In the genomic region with DNA sequence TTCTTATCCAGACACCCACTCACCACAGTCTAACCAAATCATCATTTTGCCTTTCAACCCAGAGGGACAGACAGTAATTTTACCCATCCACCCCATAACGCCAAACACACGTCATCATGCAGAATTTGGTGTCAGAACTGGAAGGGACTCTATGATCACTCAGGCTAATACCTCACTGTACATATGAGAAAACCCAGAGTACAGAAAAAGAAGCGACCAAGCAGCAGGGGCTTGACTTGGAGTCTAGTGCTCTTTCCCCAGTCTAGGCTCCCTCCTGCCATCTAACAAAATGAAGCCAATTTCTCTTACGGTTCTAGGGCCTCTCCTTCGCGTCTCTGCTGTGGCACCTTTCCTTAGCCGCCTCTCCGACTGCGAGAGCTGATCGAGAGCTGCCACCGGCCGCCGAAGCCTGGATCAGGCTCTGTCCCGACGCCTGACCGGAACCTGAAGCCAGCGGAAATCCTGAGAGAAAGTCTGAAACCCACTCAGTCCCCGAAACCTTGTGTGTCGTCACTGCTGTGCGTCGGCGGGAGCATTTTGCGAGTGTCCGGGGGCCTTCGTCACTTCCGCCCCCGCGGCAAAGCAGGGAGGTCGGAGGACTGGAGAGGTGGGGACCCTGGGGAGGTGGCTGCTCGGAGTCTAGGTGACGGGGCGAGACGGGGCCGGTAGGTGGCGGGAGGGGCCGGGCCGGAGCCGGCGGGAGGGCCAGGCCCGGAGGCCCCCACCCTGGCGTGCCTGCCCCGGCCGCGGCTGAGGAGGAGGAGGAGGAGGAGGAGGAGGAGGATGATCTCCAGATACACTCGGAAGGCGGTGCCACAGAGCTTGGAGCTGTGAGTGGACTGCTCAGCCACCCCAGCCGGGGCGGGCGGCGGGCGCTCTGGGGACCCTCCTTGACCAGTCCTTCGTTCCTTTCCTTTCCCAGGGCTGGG, we compare ENCODE assay signal across 1 cellular context.
TF ChIP-seq lines count a peak whose summit lies in the region.

A gene (minus strand): TSS at position 452 of the 929 bp plus-strand sequence. CDS start 4,071 bp downstream, outside the sequence.
A gene (plus strand): TSS at position 563 of the 929 bp plus-strand sequence. CDS start 221 bp downstream, at position 784.

TF ChIP-seq in K562, 482 proteins besides CTCF, POLR2A, EP300 and RAD21 (continued from another document and continues in another):
- TF ChIP-seq, protein P1, sequence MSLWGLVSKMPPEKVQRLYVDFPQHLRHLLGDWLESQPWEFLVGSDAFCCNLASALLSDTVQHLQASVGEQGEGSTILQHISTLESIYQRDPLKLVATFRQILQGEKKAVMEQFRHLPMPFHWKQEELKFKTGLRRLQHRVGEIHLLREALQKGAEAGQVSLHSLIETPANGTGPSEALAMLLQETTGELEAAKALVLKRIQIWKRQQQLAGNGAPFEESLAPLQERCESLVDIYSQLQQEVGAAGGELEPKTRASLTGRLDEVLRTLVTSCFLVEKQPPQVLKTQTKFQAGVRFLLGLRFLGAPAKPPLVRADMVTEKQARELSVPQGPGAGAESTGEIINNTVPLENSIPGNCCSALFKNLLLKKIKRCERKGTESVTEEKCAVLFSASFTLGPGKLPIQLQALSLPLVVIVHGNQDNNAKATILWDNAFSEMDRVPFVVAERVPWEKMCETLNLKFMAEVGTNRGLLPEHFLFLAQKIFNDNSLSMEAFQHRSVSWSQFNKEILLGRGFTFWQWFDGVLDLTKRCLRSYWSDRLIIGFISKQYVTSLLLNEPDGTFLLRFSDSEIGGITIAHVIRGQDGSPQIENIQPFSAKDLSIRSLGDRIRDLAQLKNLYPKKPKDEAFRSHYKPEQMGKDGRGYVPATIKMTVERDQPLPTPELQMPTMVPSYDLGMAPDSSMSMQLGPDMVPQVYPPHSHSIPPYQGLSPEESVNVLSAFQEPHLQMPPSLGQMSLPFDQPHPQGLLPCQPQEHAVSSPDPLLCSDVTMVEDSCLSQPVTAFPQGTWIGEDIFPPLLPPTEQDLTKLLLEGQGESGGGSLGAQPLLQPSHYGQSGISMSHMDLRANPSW (CRISPR knock-in tag; IDR thresholded peaks at IDR 0.05), result peak; percentile 48; the same call in 1 of the 2 replicates
- TF ChIP-seq FUS (optimal IDR thresholded peaks at IDR 0.05; ENCODE audit: low read depth, low read length) (no peak), U2AF1 (optimal IDR thresholded peaks at IDR 0.05; ENCODE audit: low read depth, low read length) (no peak), ARNT (IDR thresholded peaks at IDR 0.05) (0 out of 4 replicates have a peak, but pooled peaks of 1 of the 2 experiments have one; percentile 23), ZZZ3 (IDR thresholded peaks at IDR 0.05) (no peak), XRCC3 (IDR thresholded peaks at IDR 0.05) (no peak), ZFPM2 (CRISPR knock-in tag; IDR thresholded peaks at IDR 0.05) (0 out of 2 replicates have a peak, but pooled peaks have one; percentile 36), MTA1 (IDR thresholded peaks at IDR 0.05; ENCODE audit: borderline replicate concordance) (peak; percentile 100), POU5F1 (IDR thresholded peaks at IDR 0.05; ENCODE audit: borderline replicate concordance, low read depth, low read length, partially characterized antibody) (peak; percentile 47), TAF7 (tag; IDR thresholded peaks at IDR 0.05) (peak; percentile 90), KLF13 (tag; IDR thresholded peaks at IDR 0.05; ENCODE audit: borderline replicate concordance, low read depth) (no peak), ZNF584 (CRISPR knock-in tag; IDR thresholded peaks at IDR 0.05; ENCODE audit: low read depth) (no peak), EGR1 (conservative IDR thresholded peaks at IDR 0.05) (peak; percentile 84), COPS2 (conservative IDR thresholded peaks at IDR 0.05) (no peak), MAZ (CRISPR knock-in tag; conservative IDR thresholded peaks at IDR 0.05 in 1 of 2, IDR thresholded peaks at IDR 0.05 in 1 of 2) (peak; percentile 91 to 99), KLF10 (CRISPR knock-in tag; IDR thresholded peaks at IDR 0.05) (no peak), PTRF (tag; IDR thresholded peaks at IDR 0.05) (no peak), ATF7 (IDR thresholded peaks at IDR 0.05) (peak; percentile 92), BACH1 (tag; IDR thresholded peaks at IDR 0.05) (no peak; the same call in 1 of the 2 replicates), ZNF778 (CRISPR knock-in tag; IDR thresholded peaks at IDR 0.05) (no peak), ZBED1 (IDR thresholded peaks at IDR 0.05) (peak; percentile 58; the same call in 1 of the 2 replicates), ESRRB (CRISPR knock-in tag; IDR thresholded peaks at IDR 0.05; ENCODE audit: borderline replicate concordance) (no peak)
- TF ChIP-seq, protein P2, sequence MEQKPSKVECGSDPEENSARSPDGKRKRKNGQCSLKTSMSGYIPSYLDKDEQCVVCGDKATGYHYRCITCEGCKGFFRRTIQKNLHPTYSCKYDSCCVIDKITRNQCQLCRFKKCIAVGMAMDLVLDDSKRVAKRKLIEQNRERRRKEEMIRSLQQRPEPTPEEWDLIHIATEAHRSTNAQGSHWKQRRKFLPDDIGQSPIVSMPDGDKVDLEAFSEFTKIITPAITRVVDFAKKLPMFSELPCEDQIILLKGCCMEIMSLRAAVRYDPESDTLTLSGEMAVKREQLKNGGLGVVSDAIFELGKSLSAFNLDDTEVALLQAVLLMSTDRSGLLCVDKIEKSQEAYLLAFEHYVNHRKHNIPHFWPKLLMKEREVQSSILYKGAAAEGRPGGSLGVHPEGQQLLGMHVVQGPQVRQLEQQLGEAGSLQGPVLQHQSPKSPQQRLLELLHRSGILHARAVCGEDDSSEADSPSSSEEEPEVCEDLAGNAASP (IDR thresholded peaks at IDR 0.05), result no peak
- TF ChIP-seq, protein P3, sequence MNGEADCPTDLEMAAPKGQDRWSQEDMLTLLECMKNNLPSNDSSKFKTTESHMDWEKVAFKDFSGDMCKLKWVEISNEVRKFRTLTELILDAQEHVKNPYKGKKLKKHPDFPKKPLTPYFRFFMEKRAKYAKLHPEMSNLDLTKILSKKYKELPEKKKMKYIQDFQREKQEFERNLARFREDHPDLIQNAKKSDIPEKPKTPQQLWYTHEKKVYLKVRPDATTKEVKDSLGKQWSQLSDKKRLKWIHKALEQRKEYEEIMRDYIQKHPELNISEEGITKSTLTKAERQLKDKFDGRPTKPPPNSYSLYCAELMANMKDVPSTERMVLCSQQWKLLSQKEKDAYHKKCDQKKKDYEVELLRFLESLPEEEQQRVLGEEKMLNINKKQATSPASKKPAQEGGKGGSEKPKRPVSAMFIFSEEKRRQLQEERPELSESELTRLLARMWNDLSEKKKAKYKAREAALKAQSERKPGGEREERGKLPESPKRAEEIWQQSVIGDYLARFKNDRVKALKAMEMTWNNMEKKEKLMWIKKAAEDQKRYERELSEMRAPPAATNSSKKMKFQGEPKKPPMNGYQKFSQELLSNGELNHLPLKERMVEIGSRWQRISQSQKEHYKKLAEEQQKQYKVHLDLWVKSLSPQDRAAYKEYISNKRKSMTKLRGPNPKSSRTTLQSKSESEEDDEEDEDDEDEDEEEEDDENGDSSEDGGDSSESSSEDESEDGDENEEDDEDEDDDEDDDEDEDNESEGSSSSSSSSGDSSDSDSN (IDR thresholded peaks at IDR 0.05; ENCODE audit: borderline replicate concordance in 1 of 2, low read depth in 2 of 2, low read length in 2 of 2), result peak in 1 of 2 experiments; percentile 14; a peak in 1 of 4 replicates
- TF ChIP-seq, protein P4, sequence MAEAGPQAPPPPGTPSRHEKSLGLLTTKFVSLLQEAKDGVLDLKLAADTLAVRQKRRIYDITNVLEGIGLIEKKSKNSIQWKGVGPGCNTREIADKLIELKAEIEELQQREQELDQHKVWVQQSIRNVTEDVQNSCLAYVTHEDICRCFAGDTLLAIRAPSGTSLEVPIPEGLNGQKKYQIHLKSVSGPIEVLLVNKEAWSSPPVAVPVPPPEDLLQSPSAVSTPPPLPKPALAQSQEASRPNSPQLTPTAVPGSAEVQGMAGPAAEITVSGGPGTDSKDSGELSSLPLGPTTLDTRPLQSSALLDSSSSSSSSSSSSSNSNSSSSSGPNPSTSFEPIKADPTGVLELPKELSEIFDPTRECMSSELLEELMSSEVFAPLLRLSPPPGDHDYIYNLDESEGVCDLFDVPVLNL (CRISPR knock-in tag; IDR thresholded peaks at IDR 0.05; ENCODE audit: low read depth), result no peak; the same call in 1 of the 2 replicates
- TF ChIP-seq, protein P5, sequence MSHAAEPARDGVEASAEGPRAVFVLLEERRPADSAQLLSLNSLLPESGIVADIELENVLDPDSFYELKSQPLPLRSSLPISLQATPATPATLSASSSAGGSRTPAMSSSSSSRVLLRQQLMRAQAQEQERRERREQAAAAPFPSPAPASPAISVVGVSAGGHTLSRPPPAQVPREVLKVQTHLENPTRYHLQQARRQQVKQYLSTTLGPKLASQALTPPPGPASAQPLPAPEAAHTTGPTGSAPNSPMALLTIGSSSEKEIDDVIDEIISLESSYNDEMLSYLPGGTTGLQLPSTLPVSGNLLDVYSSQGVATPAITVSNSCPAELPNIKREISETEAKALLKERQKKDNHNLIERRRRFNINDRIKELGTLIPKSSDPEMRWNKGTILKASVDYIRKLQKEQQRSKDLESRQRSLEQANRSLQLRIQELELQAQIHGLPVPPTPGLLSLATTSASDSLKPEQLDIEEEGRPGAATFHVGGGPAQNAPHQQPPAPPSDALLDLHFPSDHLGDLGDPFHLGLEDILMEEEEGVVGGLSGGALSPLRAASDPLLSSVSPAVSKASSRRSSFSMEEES (CRISPR knock-in tag; IDR thresholded peaks at IDR 0.05), result no peak
- TF ChIP-seq, protein P6, sequence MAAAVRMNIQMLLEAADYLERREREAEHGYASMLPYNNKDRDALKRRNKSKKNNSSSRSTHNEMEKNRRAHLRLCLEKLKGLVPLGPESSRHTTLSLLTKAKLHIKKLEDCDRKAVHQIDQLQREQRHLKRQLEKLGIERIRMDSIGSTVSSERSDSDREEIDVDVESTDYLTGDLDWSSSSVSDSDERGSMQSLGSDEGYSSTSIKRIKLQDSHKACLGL (CRISPR knock-in tag; IDR thresholded peaks at IDR 0.05; ENCODE audit: borderline replicate concordance, poor library complexity, severe bottlenecking), result no peak
- TF ChIP-seq, protein P7, sequence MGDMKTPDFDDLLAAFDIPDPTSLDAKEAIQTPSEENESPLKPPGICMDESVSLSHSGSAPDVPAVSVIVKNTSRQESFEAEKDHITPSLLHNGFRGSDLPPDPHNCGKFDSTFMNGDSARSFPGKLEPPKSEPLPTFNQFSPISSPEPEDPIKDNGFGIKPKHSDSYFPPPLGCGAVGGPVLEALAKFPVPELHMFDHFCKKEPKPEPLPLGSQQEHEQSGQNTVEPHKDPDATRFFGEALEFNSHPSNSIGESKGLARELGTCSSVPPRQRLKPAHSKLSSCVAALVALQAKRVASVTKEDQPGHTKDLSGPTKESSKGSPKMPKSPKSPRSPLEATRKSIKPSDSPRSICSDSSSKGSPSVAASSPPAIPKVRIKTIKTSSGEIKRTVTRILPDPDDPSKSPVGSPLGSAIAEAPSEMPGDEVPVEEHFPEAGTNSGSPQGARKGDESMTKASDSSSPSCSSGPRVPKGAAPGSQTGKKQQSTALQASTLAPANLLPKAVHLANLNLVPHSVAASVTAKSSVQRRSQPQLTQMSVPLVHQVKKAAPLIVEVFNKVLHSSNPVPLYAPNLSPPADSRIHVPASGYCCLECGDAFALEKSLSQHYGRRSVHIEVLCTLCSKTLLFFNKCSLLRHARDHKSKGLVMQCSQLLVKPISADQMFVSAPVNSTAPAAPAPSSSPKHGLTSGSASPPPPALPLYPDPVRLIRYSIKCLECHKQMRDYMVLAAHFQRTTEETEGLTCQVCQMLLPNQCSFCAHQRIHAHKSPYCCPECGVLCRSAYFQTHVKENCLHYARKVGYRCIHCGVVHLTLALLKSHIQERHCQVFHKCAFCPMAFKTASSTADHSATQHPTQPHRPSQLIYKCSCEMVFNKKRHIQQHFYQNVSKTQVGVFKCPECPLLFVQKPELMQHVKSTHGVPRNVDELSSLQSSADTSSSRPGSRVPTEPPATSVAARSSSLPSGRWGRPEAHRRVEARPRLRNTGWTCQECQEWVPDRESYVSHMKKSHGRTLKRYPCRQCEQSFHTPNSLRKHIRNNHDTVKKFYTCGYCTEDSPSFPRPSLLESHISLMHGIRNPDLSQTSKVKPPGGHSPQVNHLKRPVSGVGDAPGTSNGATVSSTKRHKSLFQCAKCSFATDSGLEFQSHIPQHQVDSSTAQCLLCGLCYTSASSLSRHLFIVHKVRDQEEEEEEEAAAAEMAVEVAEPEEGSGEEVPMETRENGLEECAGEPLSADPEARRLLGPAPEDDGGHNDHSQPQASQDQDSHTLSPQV (IDR thresholded peaks at IDR 0.05), result no peak
- TF ChIP-seq, protein P8, sequence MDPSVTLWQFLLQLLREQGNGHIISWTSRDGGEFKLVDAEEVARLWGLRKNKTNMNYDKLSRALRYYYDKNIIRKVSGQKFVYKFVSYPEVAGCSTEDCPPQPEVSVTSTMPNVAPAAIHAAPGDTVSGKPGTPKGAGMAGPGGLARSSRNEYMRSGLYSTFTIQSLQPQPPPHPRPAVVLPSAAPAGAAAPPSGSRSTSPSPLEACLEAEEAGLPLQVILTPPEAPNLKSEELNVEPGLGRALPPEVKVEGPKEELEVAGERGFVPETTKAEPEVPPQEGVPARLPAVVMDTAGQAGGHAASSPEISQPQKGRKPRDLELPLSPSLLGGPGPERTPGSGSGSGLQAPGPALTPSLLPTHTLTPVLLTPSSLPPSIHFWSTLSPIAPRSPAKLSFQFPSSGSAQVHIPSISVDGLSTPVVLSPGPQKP (CRISPR knock-in tag; IDR thresholded peaks at IDR 0.05), result no peak
- TF ChIP-seq, protein P9, sequence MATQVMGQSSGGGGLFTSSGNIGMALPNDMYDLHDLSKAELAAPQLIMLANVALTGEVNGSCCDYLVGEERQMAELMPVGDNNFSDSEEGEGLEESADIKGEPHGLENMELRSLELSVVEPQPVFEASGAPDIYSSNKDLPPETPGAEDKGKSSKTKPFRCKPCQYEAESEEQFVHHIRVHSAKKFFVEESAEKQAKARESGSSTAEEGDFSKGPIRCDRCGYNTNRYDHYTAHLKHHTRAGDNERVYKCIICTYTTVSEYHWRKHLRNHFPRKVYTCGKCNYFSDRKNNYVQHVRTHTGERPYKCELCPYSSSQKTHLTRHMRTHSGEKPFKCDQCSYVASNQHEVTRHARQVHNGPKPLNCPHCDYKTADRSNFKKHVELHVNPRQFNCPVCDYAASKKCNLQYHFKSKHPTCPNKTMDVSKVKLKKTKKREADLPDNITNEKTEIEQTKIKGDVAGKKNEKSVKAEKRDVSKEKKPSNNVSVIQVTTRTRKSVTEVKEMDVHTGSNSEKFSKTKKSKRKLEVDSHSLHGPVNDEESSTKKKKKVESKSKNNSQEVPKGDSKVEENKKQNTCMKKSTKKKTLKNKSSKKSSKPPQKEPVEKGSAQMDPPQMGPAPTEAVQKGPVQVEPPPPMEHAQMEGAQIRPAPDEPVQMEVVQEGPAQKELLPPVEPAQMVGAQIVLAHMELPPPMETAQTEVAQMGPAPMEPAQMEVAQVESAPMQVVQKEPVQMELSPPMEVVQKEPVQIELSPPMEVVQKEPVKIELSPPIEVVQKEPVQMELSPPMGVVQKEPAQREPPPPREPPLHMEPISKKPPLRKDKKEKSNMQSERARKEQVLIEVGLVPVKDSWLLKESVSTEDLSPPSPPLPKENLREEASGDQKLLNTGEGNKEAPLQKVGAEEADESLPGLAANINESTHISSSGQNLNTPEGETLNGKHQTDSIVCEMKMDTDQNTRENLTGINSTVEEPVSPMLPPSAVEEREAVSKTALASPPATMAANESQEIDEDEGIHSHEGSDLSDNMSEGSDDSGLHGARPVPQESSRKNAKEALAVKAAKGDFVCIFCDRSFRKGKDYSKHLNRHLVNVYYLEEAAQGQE (CRISPR knock-in tag; IDR thresholded peaks at IDR 0.05; ENCODE audit: low read depth), result no peak
- TF ChIP-seq, protein P10, sequence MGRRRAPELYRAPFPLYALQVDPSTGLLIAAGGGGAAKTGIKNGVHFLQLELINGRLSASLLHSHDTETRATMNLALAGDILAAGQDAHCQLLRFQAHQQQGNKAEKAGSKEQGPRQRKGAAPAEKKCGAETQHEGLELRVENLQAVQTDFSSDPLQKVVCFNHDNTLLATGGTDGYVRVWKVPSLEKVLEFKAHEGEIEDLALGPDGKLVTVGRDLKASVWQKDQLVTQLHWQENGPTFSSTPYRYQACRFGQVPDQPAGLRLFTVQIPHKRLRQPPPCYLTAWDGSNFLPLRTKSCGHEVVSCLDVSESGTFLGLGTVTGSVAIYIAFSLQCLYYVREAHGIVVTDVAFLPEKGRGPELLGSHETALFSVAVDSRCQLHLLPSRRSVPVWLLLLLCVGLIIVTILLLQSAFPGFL (CRISPR knock-in tag; IDR thresholded peaks at IDR 0.05), result no peak; the same call in 1 of the 2 replicates
